In the genomic region with DNA sequence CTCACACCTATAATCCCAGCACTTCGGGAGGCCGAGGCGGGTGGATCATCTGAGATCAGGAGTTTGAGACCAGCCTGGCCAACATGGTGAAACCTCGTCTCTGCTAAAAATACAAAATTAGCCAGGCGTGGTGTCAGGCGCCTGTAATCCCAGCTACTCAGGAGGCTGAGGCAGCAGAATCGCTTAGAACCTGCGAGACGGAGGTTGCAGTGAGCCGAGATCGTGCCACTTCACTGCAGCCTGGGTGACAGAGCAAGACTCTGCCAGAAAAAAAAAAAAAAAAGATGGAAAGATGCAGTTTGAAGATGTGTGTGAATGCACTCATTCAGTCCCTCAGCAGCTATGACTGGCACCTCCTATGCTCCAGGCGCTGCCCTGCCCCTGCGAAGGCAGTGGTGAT, we compare ENCODE assay signal across 5 cellular contexts. TPM values are rescaled to one million over a fixed set of nuclear protein-coding genes. Genes with fewer than 3 reads are reported as not detected.
"Had no signal": no experiment of that assay in that cellular context is flagged by ENCODE, and none has a peak within 500 bp of the region (broad histone marks: within the 10 kb centered on the region; RNA-seq: fewer than 3 reads in every experiment).

No MANE protein-coding gene starts in this region.

RNA-seq across cellular contexts. Expression of a gene that starts 41.3 kb away (rescaled TPM):
- total RNA-seq: OCI-LY7, PC-3, PC-9, SJCRH30, SJSA1 had no signal
